ENCODE assay signal across 26 cellular contexts in genomic region chr2:236173734-236174607, GRCh38. TPM values are rescaled to one million over a fixed set of nuclear protein-coding genes. Genes with fewer than 3 reads are reported as not detected.
DNase-seq lines count a peak whose midpoint lies in the region; ATAC-seq, FAIRE-seq and TF ChIP-seq lines count a peak whose summit lies in the region.
"Had no signal": no experiment of that assay in that cellular context is flagged by ENCODE, and none has a peak within 500 bp of the region (broad histone marks: within the 10 kb centered on the region; RNA-seq: fewer than 3 reads in every experiment).

No MANE protein-coding gene starts in this region.

- peaks cover 42% of the 10 kb centered on the region for H3K27me3 Mint-ChIP-seq in astrocyte (ENCODE audit: low read depth, unreplicated experiment)
- peaks cover 75 to 94% of the 10 kb centered on the region in 2 donors for H3K27me3 Mint-ChIP-seq in stimulated activated naive B cell treated with anti-CD40 and anti-IgM and Interleukin-4, amounts not matched to agents 10 μg/mL and 1 μg/mL and 100 μg/mL, for 72 hours

- H3K27me3 ChIP-seq in HCT116 (ENCODE audit: insufficient read depth, low read length) (no peaks in the 10 kb centered on the region), astrocyte (ENCODE audit: insufficient read depth, low read length) (peaks cover 46% of the 10 kb centered on the region)
- H3K27me3 ChIP-seq: testis had no signal

- H2AFZ ChIP-seq in HCT116 (ENCODE audit: low read depth, low read length, poor library complexity, severe bottlenecking) (no peak overlapping the region), astrocyte (ENCODE audit: low read depth, low read length) (no peak overlapping the region)

- peak overlapping the region; percentile 36 for H3K4me2 ChIP-seq in HCT116 (ENCODE audit: low read length)
- H3K4me2 ChIP-seq in astrocyte (ENCODE audit: low read length), result peak overlapping the region; percentile 61
- H3K4me2 ChIP-seq: SK-N-SH had no signal

- H3K9me3 Mint-ChIP-seq in astrocyte (ENCODE audit: unreplicated experiment), result peaks cover 29% of the 10 kb centered on the region
- no peaks in the 10 kb centered on the region for H3K9me3 Mint-ChIP-seq in stimulated activated naive B cell treated with anti-CD40 and anti-IgM and Interleukin-4, amounts not matched to agents 10 μg/mL and 1 μg/mL and 100 μg/mL, for 72 hours
- H3K9me3 Mint-ChIP-seq: activated T-helper 1 cell treated with anti-CD3 and anti-CD28 coated beads, Interleukin-12 subunit alpha, Interleukin-12 subunit beta, Interleukin-2, Interleukin-4 antibody, amounts not matched to agents 30 ng/mL and 10 ng/mL and 1 ng/mL, durations not matched to agents 14 hours and 24 hours and 36 hours; dendritic cell treated with granulocyte-macrophage colony-stimulating factor and Interleukin-4, amounts not matched to agents 40 ng/mL and 50 ng/mL, for 4 days; stimulated activated effector memory CD8-positive, alpha-beta T cell treated with anti-CD3 and anti-CD28 coated beads, Interleukin-12 subunit alpha, Interleukin-12 subunit beta, amount 100 ng/mL, for 72 hours had no signal

- TF ChIP-seq RAD21 in HCT116 (IDR thresholded peaks at IDR 0.05; ENCODE audit: low read depth), result no peak

- no peaks in the 10 kb centered on the region; the same call in 1 of the 2 replicates for H4K20me1 ChIP-seq in HCT116 (ENCODE audit: insufficient read depth)
- H4K20me1 ChIP-seq in astrocyte (ENCODE audit: insufficient read depth, low read length), result no peaks in the 10 kb centered on the region

- TF ChIP-seq POLR2A in HCT116 (IDR thresholded peaks at IDR 0.05; ENCODE audit: borderline replicate concordance, extremely low read depth, insufficient read depth, insufficient read length), result no peak

- H3K36me3 ChIP-seq in HCT116 (ENCODE audit: control insufficient read depth in 1 of 2, insufficient read depth in 2 of 2, low read length in 2 of 2) (peaks cover 0 to 21% of the 10 kb centered on the region in 2 experiments; a peak in 1 of 4 replicates), astrocyte (ENCODE audit: insufficient read depth, low read length) (no peaks in the 10 kb centered on the region)
- H3K36me3 ChIP-seq: brain microvascular endothelial cell, left lung had no signal

- 0 out of 2 replicates have a peak overlapping the region, but pooled peaks have one; percentile 28 for H3K9ac ChIP-seq in HCT116 (ENCODE audit: low read length)
- peak overlapping the region; percentile 17 for H3K9ac ChIP-seq in astrocyte (ENCODE audit: low read length)
- H3K9ac ChIP-seq: SK-N-SH had no signal

- CTCF ChIA-PET in HCT116 (lab: Charles Lee), result no interaction called here

- H3K4me1 ChIP-seq in HCT116 (ENCODE audit: control insufficient read depth in 1 of 2, insufficient read depth in 2 of 2, low read length in 2 of 2) (peaks cover 15 to 53% of the 10 kb centered on the region in 2 experiments), astrocyte (ENCODE audit: insufficient read depth, low read length) (peaks cover 33% of the 10 kb centered on the region)

- no peaks in the 10 kb centered on the region for H3K9me2 ChIP-seq in HCT116 (ENCODE audit: insufficient read depth)
- H3K9me2 ChIP-seq: SK-N-SH had no signal

- H3K79me2 ChIP-seq in HCT116 (ENCODE audit: insufficient read depth, low read length) (peaks cover 45% of the 10 kb centered on the region), astrocyte (ENCODE audit: insufficient read depth, low read length) (no peaks in the 10 kb centered on the region)

- no peak for DNase-seq in HCT116 (ENCODE audit: low read depth, low spot score)
- DNase-seq in astrocyte (ENCODE audit: low read depth), result no peak
- DNase-seq in left kidney (ENCODE audit: low read depth, low spot score), result peak; percentile 13
- DNase-seq in stimulated activated naive B cell treated with anti-CD40 and anti-IgM and Interleukin-4, amounts not matched to agents 10 μg/mL and 1 μg/mL and 100 μg/mL, for 72 hours, result no peak
- DNase-seq in activated CD4-positive, alpha-beta T cell treated with anti-CD3 and anti-CD28 coated beads for 48 hours, result no peak
- no peak for DNase-seq in GM03348 (ENCODE audit: low spot score)
- no peak for DNase-seq in DMS153 (lab: John Stamatoyannopoulos, UW)
- DNase-seq: activated naive CD8-positive, alpha-beta T cell treated with anti-CD3 and anti-CD28 coated beads, Interleukin-2, amount 10 ng/mL, durations not matched to agents 7 days and 5 days; brain microvascular endothelial cell; EL; foreskin fibroblast; left lung; NCI-H1694 treated with DMSO at 0.1 percent for 48 hours; NCI-H2227 treated with DMSO at 0.1 percent for 48 hours; nucleus accumbens; testis had no signal

- peaks cover 3% of the 10 kb centered on the region for H3K36me3 Mint-ChIP-seq in astrocyte (ENCODE audit: low read depth, unreplicated experiment)
- H3K36me3 Mint-ChIP-seq in stimulated activated naive B cell treated with anti-CD40 and anti-IgM and Interleukin-4, amounts not matched to agents 10 μg/mL and 1 μg/mL and 100 μg/mL, for 72 hours, result peaks cover 0 to 3% of the 10 kb centered on the region in 2 donors

- TF ChIP-seq CTCF in HCT116 (IDR thresholded peaks at IDR 0.05 in 2 of 3, conservative IDR thresholded peaks at IDR 0.05 in 1 of 3; ENCODE audit: borderline replicate concordance in 1 of 3, insufficient read depth in 1 of 3, low read depth in 2 of 3, low read length in 2 of 3) (no peak), astrocyte (IDR thresholded peaks at IDR 0.05; ENCODE audit: insufficient read depth, low read depth, low read length) (no peak)

- H3K4me3 Mint-ChIP-seq in astrocyte (ENCODE audit: unreplicated experiment), result peak overlapping the region; percentile 20
- H3K4me3 Mint-ChIP-seq in stimulated activated naive B cell treated with anti-CD40 and anti-IgM and Interleukin-4, amounts not matched to agents 10 μg/mL and 1 μg/mL and 100 μg/mL, for 72 hours, result no peak overlapping the region
- H3K4me3 Mint-ChIP-seq: activated naive CD8-positive, alpha-beta T cell treated with anti-CD3 and anti-CD28 coated beads, Interleukin-2, amount 10 ng/mL, durations not matched to agents 7 days and 5 days; activated T-helper 1 cell treated with anti-CD3 and anti-CD28 coated beads, Interleukin-12 subunit alpha, Interleukin-12 subunit beta, Interleukin-2, Interleukin-4 antibody, amounts not matched to agents 30 ng/mL and 10 ng/mL and 1 ng/mL, durations not matched to agents 14 hours and 24 hours and 36 hours; dendritic cell treated with granulocyte-macrophage colony-stimulating factor and Interleukin-4, amounts not matched to agents 40 ng/mL and 50 ng/mL, for 4 days; stimulated activated effector memory CD8-positive, alpha-beta T cell treated with anti-CD3 and anti-CD28 coated beads, Interleukin-12 subunit alpha, Interleukin-12 subunit beta, amount 100 ng/mL, for 72 hours had no signal

- H3K4me3 ChIP-seq in HCT116 (replicated peaks in 1 of 2; ENCODE audit: low read depth in 1 of 2, low read length in 2 of 2), result no peak overlapping the region
- H3K4me3 ChIP-seq in astrocyte (ENCODE audit: insufficient read depth, low read depth, low read length), result no peak overlapping the region
- H3K4me3 ChIP-seq: left lung, testis had no signal

- peak overlapping the region; percentile 53 for H3K27ac Mint-ChIP-seq in astrocyte (ENCODE audit: unreplicated experiment)
- peak overlapping the region; percentile 59 for H3K27ac Mint-ChIP-seq in stimulated activated naive B cell treated with anti-CD40 and anti-IgM and Interleukin-4, amounts not matched to agents 10 μg/mL and 1 μg/mL and 100 μg/mL, for 72 hours
- H3K27ac Mint-ChIP-seq: activated naive CD8-positive, alpha-beta T cell treated with anti-CD3 and anti-CD28 coated beads, Interleukin-2, amount 10 ng/mL, durations not matched to agents 7 days and 5 days; activated T-helper 1 cell treated with anti-CD3 and anti-CD28 coated beads, Interleukin-12 subunit alpha, Interleukin-12 subunit beta, Interleukin-2, Interleukin-4 antibody, amounts not matched to agents 30 ng/mL and 10 ng/mL and 1 ng/mL, durations not matched to agents 14 hours and 24 hours and 36 hours; dendritic cell treated with granulocyte-macrophage colony-stimulating factor and Interleukin-4, amounts not matched to agents 40 ng/mL and 50 ng/mL, for 4 days; stimulated activated effector memory CD8-positive, alpha-beta T cell treated with anti-CD3 and anti-CD28 coated beads, Interleukin-12 subunit alpha, Interleukin-12 subunit beta, amount 100 ng/mL, for 72 hours had no signal

- no TSS peak for BruUV-seq in HCT116 (replicated peaks; lab: Mats Ljungman, UMichigan)

- FAIRE-seq in astrocyte (lab: Jason Lieb, UNC), result no peak

- no peak overlapping the region for H3K27ac ChIP-seq in HCT116 (ENCODE audit: low read depth, low read length)
- peak overlapping the region; percentile 65 for H3K27ac ChIP-seq in astrocyte (ENCODE audit: low read depth, low read length)
- H3K27ac ChIP-seq: brain microvascular endothelial cell, epithelial cell of prostate, left lung, testis had no signal

- RAD21 ChIA-PET in HCT116 (lab: Charles Lee; ENCODE audit: low non-redundant PET in 1 of 2, low total read pairs in 2 of 2, uncharacterized antibody in 2 of 2, unreplicated experiment in 2 of 2), result no interaction called here

- intact Hi-C loops in HCT116 (cut with micrococcal nuclease), result no loop called here

- no peaks in the 10 kb centered on the region for H3K9me3 ChIP-seq in HCT116 (ENCODE audit: control insufficient read depth in 1 of 2, insufficient read depth in 1 of 2, low read depth in 1 of 2, low read length in 2 of 2)
- no peaks in the 10 kb centered on the region for H3K9me3 ChIP-seq in astrocyte (ENCODE audit: insufficient read depth, low read depth, low read length)
- H3K9me3 ChIP-seq: left lung, SK-N-SH, testis had no signal

- POLR2A ChIA-PET in HCT116 (lab: Charles Lee), result no interaction called here

- ATAC-seq in HCT116, result no peak
- no peak for ATAC-seq in stimulated activated naive B cell treated with anti-CD40 and anti-IgM and Interleukin-4, amounts not matched to agents 10 μg/mL and 1 μg/mL and 100 μg/mL, for 72 hours (replicated peaks)
- ATAC-seq: activated CD4-positive, CD25-positive, alpha-beta regulatory T cell treated with anti-CD3 and anti-CD28 coated beads, Interleukin-2, amount 50 U/mL, for 24 hours; left lung; Panc1; right cardiac atrium; stimulated activated effector memory CD8-positive, alpha-beta T cell treated with anti-CD3 and anti-CD28 coated beads, Interleukin-12 subunit alpha, Interleukin-12 subunit beta, amount 100 ng/mL, for 72 hours had no signal

- peaks cover 10% of the 10 kb centered on the region for H3K4me1 Mint-ChIP-seq in astrocyte (ENCODE audit: low read depth, unreplicated experiment)
- peaks cover 0 to 14% of the 10 kb centered on the region in 2 donors for H3K4me1 Mint-ChIP-seq in stimulated activated naive B cell treated with anti-CD40 and anti-IgM and Interleukin-4, amounts not matched to agents 10 μg/mL and 1 μg/mL and 100 μg/mL, for 72 hours

TF ChIP-seq in HCT116, 20 proteins besides CTCF, POLR2A, EP300 and RAD21 (continues in another document):
- TF ChIP-seq SP1 (IDR thresholded peaks at IDR 0.05; ENCODE audit: low read depth) (no peak), ELF1 (IDR thresholded peaks at IDR 0.05; ENCODE audit: borderline replicate concordance, low read depth) (no peak), CBX3 (IDR thresholded peaks at IDR 0.05; ENCODE audit: low read depth) (no peak), EGR1 (IDR thresholded peaks at IDR 0.05; ENCODE audit: low read depth) (no peak)

RNA-seq across cellular contexts. Expression of gene GBX2, which starts 5.8 kb away (rescaled TPM):
- 5.9 TPM for total RNA-seq in HCT116 (2021; ENCODE audit: unreplicated experiment)
- polyA plus RNA-seq in HCT116 (2012), result 1.4 and 2.1 TPM in 2 replicates
- 1.2 and 1.8 TPM in 2 replicates for total RNA-seq in astrocyte
- total RNA-seq: activated CD8-positive, alpha-beta memory T cell treated with anti-CD3 and anti-CD28 coated beads for 36 hours; activated naive CD8-positive, alpha-beta T cell treated with anti-CD3 and anti-CD28 coated beads, Interleukin-2, amount 10 ng/mL, durations not matched to agents 7 days and 5 days; activated T-helper 1 cell treated with anti-CD3 and anti-CD28 coated beads, Interleukin-12 subunit alpha, Interleukin-12 subunit beta, Interleukin-2, Interleukin-4 antibody, amounts not matched to agents 30 ng/mL and 10 ng/mL and 1 ng/mL, durations not matched to agents 14 hours and 24 hours and 36 hours; left lung; mononuclear cell; right cardiac atrium had no signal
- polyA plus RNA-seq: right cardiac atrium had no signal
